22 cellular contexts compared by ENCODE assay signal in genomic region chr17:28065706-28066105, GRCh38. TPM values are rescaled to one million over a fixed set of nuclear protein-coding genes. Genes with fewer than 3 reads are reported as not detected.
A peak's percentile ranks its signal among the peaks of the same experiment; 100 is the strongest.
DNase-seq lines count a peak whose midpoint lies in the region; ATAC-seq and TF ChIP-seq lines count a peak whose summit lies in the region.
"Had no signal": no experiment of that assay in that cellular context is flagged by ENCODE, and none has a peak within 500 bp of the region (broad histone marks: within the 10 kb centered on the region; RNA-seq: fewer than 3 reads in every experiment).

No MANE protein-coding gene starts in this region.

- H3K27me3 ChIP-seq in heart left ventricle (no peaks in the 10 kb centered on the region), upper lobe of right lung (no peaks in the 10 kb centered on the region)
- H3K27me3 ChIP-seq: heart right ventricle, suprapubic skin had no signal

- intact Hi-C loops in heart left ventricle (cut with DNase I) = no loop called here
- intact Hi-C loops in upper lobe of right lung (cut with DNase I) = no loop called here

- no peak for TF ChIP-seq CTCF in heart left ventricle (IDR thresholded peaks at IDR 0.05)
- no peak for TF ChIP-seq CTCF in upper lobe of right lung (IDR thresholded peaks at IDR 0.05)

- H3K9me3 Mint-ChIP-seq in activated naive CD8-positive, alpha-beta T cell treated with anti-CD3 and anti-CD28 coated beads, Interleukin-2, amount 10 ng/mL, durations not matched to agents 7 days and 5 days = peaks cover 4% of the 10 kb centered on the region
- no peaks in the 10 kb centered on the region for H3K9me3 Mint-ChIP-seq in activated naive CD8-positive, alpha-beta T cell treated with anti-CD3 and anti-CD28 coated beads for 36 hours
- no peaks in the 10 kb centered on the region for H3K9me3 Mint-ChIP-seq in activated T-helper 17 cell treated with anti-CD3 and anti-CD28 coated beads, Interleukin-2, amount 50 U/mL, for 72 hours
- H3K9me3 Mint-ChIP-seq: CD4-positive, alpha-beta T cell; immature natural killer cell had no signal

- POLR2A ChIA-PET in activated naive CD8-positive, alpha-beta T cell treated with anti-CD3 and anti-CD28 coated beads, Interleukin-2, amount 10 ng/mL, durations not matched to agents 7 days and 5 days (lab: Charles Lee) = no interaction called here

- H3K27me3 Mint-ChIP-seq in activated naive CD8-positive, alpha-beta T cell treated with anti-CD3 and anti-CD28 coated beads, Interleukin-2, amount 10 ng/mL, durations not matched to agents 7 days and 5 days = no peaks in the 10 kb centered on the region
- H3K27me3 Mint-ChIP-seq in activated naive CD8-positive, alpha-beta T cell treated with anti-CD3 and anti-CD28 coated beads for 36 hours = no peaks in the 10 kb centered on the region
- H3K27me3 Mint-ChIP-seq in activated T-helper 17 cell treated with anti-CD3 and anti-CD28 coated beads, Interleukin-2, amount 50 U/mL, for 72 hours = no peaks in the 10 kb centered on the region
- H3K27me3 Mint-ChIP-seq: activated CD4-positive, alpha-beta memory T cell treated with anti-CD3 and anti-CD28 coated beads, Interleukin-2, amount 10 ng/mL, durations not matched to agents 7 days and 5 days; activated T-cell treated with anti-CD3 and anti-CD28 coated beads, Interleukin-2, amount 50 U/mL, for 24 hours; CD4-positive, alpha-beta T cell had no signal

- H3K36me3 Mint-ChIP-seq in activated naive CD8-positive, alpha-beta T cell treated with anti-CD3 and anti-CD28 coated beads, Interleukin-2, amount 10 ng/mL, durations not matched to agents 7 days and 5 days = peaks cover 18% of the 10 kb centered on the region
- H3K36me3 Mint-ChIP-seq in activated naive CD8-positive, alpha-beta T cell treated with anti-CD3 and anti-CD28 coated beads for 36 hours = peaks cover 8% of the 10 kb centered on the region
- no peaks in the 10 kb centered on the region for H3K36me3 Mint-ChIP-seq in activated T-helper 17 cell treated with anti-CD3 and anti-CD28 coated beads, Interleukin-2, amount 50 U/mL, for 72 hours (ENCODE audit: low read depth)

- WGBS in heart left ventricle, 4 donors = 46 to 64% (median 51%) methylated on average over 2 of the region's 2 CpGs

- H3K4me1 ChIP-seq in heart left ventricle (peaks cover 0 to 34% (median 15%) of the 10 kb centered on the region in 12 donors), upper lobe of right lung (no peaks in the 10 kb centered on the region)
- H3K4me1 ChIP-seq: prostate gland had no signal

- no peak for TF ChIP-seq POLR2A in heart left ventricle (IDR thresholded peaks at IDR 0.05)

- DNase-seq in activated naive CD8-positive, alpha-beta T cell treated with anti-CD3 and anti-CD28 coated beads, Interleukin-2, amount 10 ng/mL, durations not matched to agents 7 days and 5 days = no peak
- no peak for DNase-seq in activated naive CD8-positive, alpha-beta T cell treated with anti-CD3 and anti-CD28 coated beads for 36 hours
- DNase-seq in heart left ventricle (no peak), upper lobe of right lung (no peak), NCI-H1417 treated with DMSO at 0.1 percent for 48 hours (lab: John Stamatoyannopoulos, UW) (no peak), HuH-7.5 (ENCODE audit: low spot score) (no peak)
- DNase-seq: activated CD4-positive, alpha-beta memory T cell treated with anti-CD3 and anti-CD28 coated beads, Interleukin-2, amount 10 ng/mL, durations not matched to agents 7 days and 5 days; activated naive CD4-positive, alpha-beta T cell treated with anti-CD3 and anti-CD28 coated beads, Interleukin-2, amount 50 U/mL, for 16 hours; activated T-cell treated with anti-CD3 and anti-CD28 coated beads, Interleukin-2, amount 50 U/mL, for 24 hours; CD4-positive, alpha-beta T cell; DMS53; heart right ventricle; immature natural killer cell; midbrain; NCI-H1694 treated with DMSO at 0.1 percent for 48 hours; NCI-H446 had no signal

- H3K4me1 Mint-ChIP-seq in activated naive CD8-positive, alpha-beta T cell treated with anti-CD3 and anti-CD28 coated beads, Interleukin-2, amount 10 ng/mL, durations not matched to agents 7 days and 5 days = peaks cover 14% of the 10 kb centered on the region
- peaks cover 17% of the 10 kb centered on the region for H3K4me1 Mint-ChIP-seq in activated naive CD8-positive, alpha-beta T cell treated with anti-CD3 and anti-CD28 coated beads for 36 hours
- H3K4me1 Mint-ChIP-seq in activated T-helper 17 cell treated with anti-CD3 and anti-CD28 coated beads, Interleukin-2, amount 50 U/mL, for 72 hours = peaks cover 12% of the 10 kb centered on the region

- no peak overlapping the region for H3K4me3 ChIP-seq in heart left ventricle
- no peak overlapping the region for H3K4me3 ChIP-seq in upper lobe of right lung
- H3K4me3 ChIP-seq: heart right ventricle, prostate gland, smooth muscle cell, suprapubic skin had no signal

- H3K9me3 ChIP-seq in heart left ventricle (peaks cover 0 to 6% (median 2%) of the 10 kb centered on the region in 12 donors), upper lobe of right lung (no peaks in the 10 kb centered on the region)
- H3K9me3 ChIP-seq: prostate gland, suprapubic skin had no signal

- H3K4me3 Mint-ChIP-seq in activated naive CD8-positive, alpha-beta T cell treated with anti-CD3 and anti-CD28 coated beads, Interleukin-2, amount 10 ng/mL, durations not matched to agents 7 days and 5 days = no peak overlapping the region
- no peak overlapping the region for H3K4me3 Mint-ChIP-seq in activated naive CD8-positive, alpha-beta T cell treated with anti-CD3 and anti-CD28 coated beads for 36 hours
- H3K4me3 Mint-ChIP-seq in activated T-helper 17 cell treated with anti-CD3 and anti-CD28 coated beads, Interleukin-2, amount 50 U/mL, for 72 hours = peak overlapping the region; percentile 3
- H3K4me3 Mint-ChIP-seq: activated CD4-positive, alpha-beta memory T cell treated with anti-CD3 and anti-CD28 coated beads, Interleukin-2, amount 10 ng/mL, durations not matched to agents 7 days and 5 days; activated T-cell treated with anti-CD3 and anti-CD28 coated beads, Interleukin-2, amount 50 U/mL, for 24 hours; CD4-positive, alpha-beta T cell; immature natural killer cell had no signal

- H3K36me3 ChIP-seq in heart left ventricle (peaks cover 0 to 9% (median 0%) of the 10 kb centered on the region in 9 donors), upper lobe of right lung (no peaks in the 10 kb centered on the region)
- H3K36me3 ChIP-seq: prostate gland, suprapubic skin had no signal

- H3K27ac Mint-ChIP-seq in activated naive CD8-positive, alpha-beta T cell treated with anti-CD3 and anti-CD28 coated beads, Interleukin-2, amount 10 ng/mL, durations not matched to agents 7 days and 5 days = peak overlapping the region; percentile 0
- no peak overlapping the region for H3K27ac Mint-ChIP-seq in activated naive CD8-positive, alpha-beta T cell treated with anti-CD3 and anti-CD28 coated beads for 36 hours
- peak overlapping the region; percentile 2 for H3K27ac Mint-ChIP-seq in activated T-helper 17 cell treated with anti-CD3 and anti-CD28 coated beads, Interleukin-2, amount 50 U/mL, for 72 hours
- H3K27ac Mint-ChIP-seq: activated CD4-positive, alpha-beta memory T cell treated with anti-CD3 and anti-CD28 coated beads, Interleukin-2, amount 10 ng/mL, durations not matched to agents 7 days and 5 days; CD4-positive, alpha-beta T cell had no signal

- ATAC-seq in activated naive CD8-positive, alpha-beta T cell treated with anti-CD3 and anti-CD28 coated beads, Interleukin-2, amount 10 ng/mL, durations not matched to agents 7 days and 5 days (ENCODE audit: low read depth) = no peak
- peak; percentile 70 for ATAC-seq in activated T-helper 17 cell treated with anti-CD3 and anti-CD28 coated beads, Interleukin-2, amount 50 U/mL, for 72 hours (replicated peaks)
- ATAC-seq in heart left ventricle (peak in 3 of 4 donors; percentile 63 to 81 (median 71)), upper lobe of right lung (peak; percentile 86), HG03108 (IDR thresholded peaks at IDR 0.05; ENCODE audit: unreplicated experiment) (no peak)

- H3K27ac ChIP-seq in heart left ventricle = peak overlapping the region in 5 of 12 donors; percentile 3 to 66 (median 19)
- H3K27ac ChIP-seq in upper lobe of right lung = peak overlapping the region; percentile 56
- H3K27ac ChIP-seq: prostate gland, suprapubic skin, VCaP had no signal

RNA-seq across cellular contexts. Expression of gene NLK, which starts 23.2 kb away (rescaled TPM):
- 10 to 100 TPM; 12.8 to 14.4 TPM for total RNA-seq in activated naive CD8-positive, alpha-beta T cell treated with anti-CD3 and anti-CD28 coated beads, Interleukin-2, amount 10 ng/mL, durations not matched to agents 7 days and 5 days
- total RNA-seq in activated naive CD8-positive, alpha-beta T cell treated with anti-CD3 and anti-CD28 coated beads for 36 hours = 10 to 100 TPM in 1 of 2 experiments, 1 to 10 TPM in 1; 9.6 to 10.2 TPM
- total RNA-seq in activated T-helper 17 cell treated with anti-CD3 and anti-CD28 coated beads, Interleukin-2, amount 50 U/mL, for 72 hours = 10 to 100 TPM in 1 of 2 donors, 1 to 10 TPM in 1; 8.2 to 11.6 TPM
- 10 to 100 TPM; 14.5 to 29.1 (median 21.5) TPM for total RNA-seq in heart left ventricle
- 1 to 10 TPM; 8.1 to 9.5 TPM for polyA plus RNA-seq in heart left ventricle
- 22.6 TPM for total RNA-seq in upper lobe of right lung

Comparison
In these comparisons a context has a peak if more than half of its experiments do, and no peak if none do; other contexts are left out.
1. ATAC-seq: peak in activated T-helper 17 cell treated with anti-CD3 and anti-CD28 coated beads, Interleukin-2, amount 50 U/mL, for 72 hours (single experiment), heart left ventricle (3 of 4) and upper lobe of right lung (single experiment); none in activated naive CD8-positive, alpha-beta T cell treated with anti-CD3 and anti-CD28 coated beads, Interleukin-2, amount 10 ng/mL, durations not matched to agents 7 days and 5 days (single experiment) and HG03108 (single experiment).